8 cellular contexts compared by ENCODE assay signal in the genomic region with DNA sequence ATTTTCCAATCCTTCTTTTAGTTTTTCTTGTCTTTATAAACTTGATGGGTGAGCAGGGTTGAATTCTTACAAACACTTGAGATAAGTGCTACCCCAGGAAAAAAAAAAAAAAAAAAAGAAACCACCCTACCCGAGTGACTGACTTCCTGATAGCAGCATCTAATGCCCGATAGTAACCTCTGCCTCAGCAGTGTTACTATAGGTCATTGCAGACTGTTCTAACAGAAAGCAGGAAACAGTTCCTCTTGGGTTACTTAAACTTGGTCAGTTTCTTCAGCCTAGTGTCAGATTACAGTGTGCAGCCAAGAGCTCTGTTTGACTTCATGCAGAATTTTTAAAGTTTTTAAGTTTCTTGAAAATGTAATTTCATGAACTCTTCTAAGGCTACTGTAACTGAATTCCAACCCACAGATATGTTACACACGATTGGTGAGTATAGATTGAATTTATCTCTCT. TPM values are rescaled to one million over a fixed set of nuclear protein-coding genes. Genes with fewer than 3 reads are reported as not detected.
DNase-seq lines count a peak whose midpoint lies in the region; ATAC-seq and TF ChIP-seq lines count a peak whose summit lies in the region.

No MANE protein-coding gene starts in this region.

- H2BK15ac ChIP-seq in mesenchymal stem cell (ENCODE audit: low read depth, poor library complexity, severe bottlenecking), result no peak overlapping the region

- peaks cover 37% of the 10 kb centered on the region for H3K4me1 ChIP-seq in GM23338 (ENCODE audit: insufficient read depth)
- peaks cover 21% of the 10 kb centered on the region for H3K4me1 ChIP-seq in endodermal cell (ENCODE audit: control insufficient read depth, insufficient read depth, low read length)
- H3K4me1 ChIP-seq in mesenchymal stem cell (ENCODE audit: control insufficient read depth, insufficient read depth, low read depth, low read length), result peaks cover 1% of the 10 kb centered on the region
- peaks cover 45 to 52% (median 48%) of the 10 kb centered on the region in 4 donors for H3K4me1 ChIP-seq in upper lobe of left lung

- peak overlapping the region; percentile 96 for H3K4me3 Mint-ChIP-seq in activated naive CD4-positive, alpha-beta T cell treated with anti-CD3 and anti-CD28 coated beads, Interleukin-2, amount 50 U/mL, for 24 hours
- H3K4me3 Mint-ChIP-seq in GM23338 (peak overlapping the region; percentile 92), endodermal cell (peak overlapping the region; percentile 86)
- H3K4me3 Mint-ChIP-seq in T-helper 1 cell treated with Interleukin-12 subunit alpha and Interleukin-12 subunit beta and Interleukin-4 antibody, amounts not matched to agents 30 μg/mL and 1 μg/mL, for 36 hours, result peak overlapping the region; percentile 89

- no peak overlapping the region for H3K4ac ChIP-seq in mesenchymal stem cell (ENCODE audit: low read depth in 1 of 2, low read length in 2 of 2)

- H3K9ac ChIP-seq in endodermal cell (ENCODE audit: extremely low read depth, low read length, poor library complexity, severe bottlenecking), result peak overlapping the region; percentile 76
- H3K9ac ChIP-seq in mesenchymal stem cell (ENCODE audit: low read length), result peak overlapping the region; percentile 83

- H3K9me2 ChIP-seq in GM23338 (ENCODE audit: insufficient read depth), result no peaks in the 10 kb centered on the region

- peaks cover 4% of the 10 kb centered on the region for H3K36me3 Mint-ChIP-seq in activated naive CD4-positive, alpha-beta T cell treated with anti-CD3 and anti-CD28 coated beads, Interleukin-2, amount 50 U/mL, for 24 hours
- H3K36me3 Mint-ChIP-seq in GM23338 (ENCODE audit: low read depth) (peaks cover 49% of the 10 kb centered on the region), endodermal cell (ENCODE audit: low read depth) (peaks cover 10% of the 10 kb centered on the region)
- peaks cover 30% of the 10 kb centered on the region for H3K36me3 Mint-ChIP-seq in T-helper 1 cell treated with Interleukin-12 subunit alpha and Interleukin-12 subunit beta and Interleukin-4 antibody, amounts not matched to agents 30 μg/mL and 1 μg/mL, for 36 hours (ENCODE audit: low read depth)

- peak overlapping the region; percentile 85 for H3K27ac Mint-ChIP-seq in activated naive CD4-positive, alpha-beta T cell treated with anti-CD3 and anti-CD28 coated beads, Interleukin-2, amount 50 U/mL, for 24 hours
- H3K27ac Mint-ChIP-seq in GM23338 (peak overlapping the region; percentile 92), endodermal cell (peak overlapping the region; percentile 93)
- peak overlapping the region; percentile 84 for H3K27ac Mint-ChIP-seq in T-helper 1 cell treated with Interleukin-12 subunit alpha and Interleukin-12 subunit beta and Interleukin-4 antibody, amounts not matched to agents 30 μg/mL and 1 μg/mL, for 36 hours

- H2BK12ac ChIP-seq in mesenchymal stem cell (ENCODE audit: low read length in 2 of 2), result no peak overlapping the region

- no peak overlapping the region for H3K18ac ChIP-seq in mesenchymal stem cell (ENCODE audit: low read depth in 1 of 2, low read length in 2 of 2)

- 45 to 57% methylated on average over 3 of the region's 3 CpGs for WGBS in endodermal cell (ENCODE audit: insufficient coverage in 1 of 2, insufficient read length in 1 of 2), 2 experiments
- 0% methylated on average over 1 of the region's 3 CpGs for WGBS in mesenchymal stem cell
- WGBS in upper lobe of left lung, 2 donors, result 0% methylated on average over 3 of the region's 3 CpGs

- ATAC-seq in GM23338, result peak; percentile 50
- ATAC-seq in upper lobe of left lung (ENCODE audit: low FRiP score in 2 of 2), result peak; percentile 75 to 85

- H3K4me3 ChIP-seq in GM23338 (peak overlapping the region; percentile 88), endodermal cell (ENCODE audit: low read length) (peak overlapping the region; percentile 83), mesenchymal stem cell (ENCODE audit: insufficient read depth in 1 of 2, low read depth in 1 of 2, low read length in 2 of 2) (peak overlapping the region in 1 of 2 experiments; percentile 98), upper lobe of left lung (peak overlapping the region; percentile 64 to 94 (median 78))

- no peak overlapping the region for H3K14ac ChIP-seq in mesenchymal stem cell (ENCODE audit: low read length in 2 of 2)

- H2BK120ac ChIP-seq in mesenchymal stem cell (ENCODE audit: low read depth, low read length), result no peak overlapping the region

- H3K27me3 ChIP-seq in GM23338 (ENCODE audit: insufficient read depth), result no peaks in the 10 kb centered on the region
- H3K27me3 ChIP-seq in endodermal cell (ENCODE audit: control insufficient read depth, insufficient read depth, low read length, poor library complexity, severe bottlenecking), result no peaks in the 10 kb centered on the region
- H3K27me3 ChIP-seq in mesenchymal stem cell (ENCODE audit: control insufficient read depth in 1 of 2, insufficient read depth in 1 of 2, low read length in 2 of 2), result peaks cover 4% of the 10 kb centered on the region in 2 experiments
- H3K27me3 ChIP-seq in upper lobe of left lung, result no peaks in the 10 kb centered on the region

- no peaks in the 10 kb centered on the region for H3K27me3 Mint-ChIP-seq in activated naive CD4-positive, alpha-beta T cell treated with anti-CD3 and anti-CD28 coated beads, Interleukin-2, amount 50 U/mL, for 24 hours
- H3K27me3 Mint-ChIP-seq in GM23338 (ENCODE audit: insufficient read depth, low read depth, poor library complexity), result peaks cover 4% of the 10 kb centered on the region
- H3K27me3 Mint-ChIP-seq in T-helper 1 cell treated with Interleukin-12 subunit alpha and Interleukin-12 subunit beta and Interleukin-4 antibody, amounts not matched to agents 30 μg/mL and 1 μg/mL, for 36 hours (ENCODE audit: low read depth), result peaks cover 18% of the 10 kb centered on the region
- peaks cover 2% of the 10 kb centered on the region for H3K27me3 Mint-ChIP-seq in endodermal cell (ENCODE audit: insufficient read depth)

- H4K20me1 ChIP-seq in GM23338 (replicated peaks; ENCODE audit: insufficient read depth), result peaks cover 35% of the 10 kb centered on the region

- H2BK5ac ChIP-seq in mesenchymal stem cell (ENCODE audit: low read depth, low read length, poor library complexity, severe bottlenecking), result no peak overlapping the region

- H3K9me3 Mint-ChIP-seq in activated naive CD4-positive, alpha-beta T cell treated with anti-CD3 and anti-CD28 coated beads, Interleukin-2, amount 50 U/mL, for 24 hours, result no peaks in the 10 kb centered on the region
- H3K9me3 Mint-ChIP-seq in GM23338, result peaks cover 3% of the 10 kb centered on the region; the same call in 2 of the 3 replicates
- no peaks in the 10 kb centered on the region for H3K9me3 Mint-ChIP-seq in T-helper 1 cell treated with Interleukin-12 subunit alpha and Interleukin-12 subunit beta and Interleukin-4 antibody, amounts not matched to agents 30 μg/mL and 1 μg/mL, for 36 hours
- no peaks in the 10 kb centered on the region for H3K9me3 Mint-ChIP-seq in endodermal cell

- H3K27ac ChIP-seq in GM23338 (ENCODE audit: low read depth), result peak overlapping the region; percentile 4; the same call in 1 of the 2 replicates
- no peak overlapping the region for H3K27ac ChIP-seq in endodermal cell (ENCODE audit: low read depth, low read length)
- peak overlapping the region; percentile 69 for H3K27ac ChIP-seq in mesenchymal stem cell (ENCODE audit: low read length, poor library complexity, severe bottlenecking)
- H3K27ac ChIP-seq in upper lobe of left lung, result peak overlapping the region; percentile 91 to 99 (median 96)

- no peak for TF ChIP-seq CTCF in GM23338 (conservative IDR thresholded peaks at IDR 0.05; ENCODE audit: low read depth in 2 of 2)
- TF ChIP-seq CTCF in endodermal cell (conservative IDR thresholded peaks at IDR 0.05), result no peak
- no peak for TF ChIP-seq CTCF in upper lobe of left lung (IDR thresholded peaks at IDR 0.05)

- H3K79me2 ChIP-seq in GM23338 (replicated peaks; ENCODE audit: insufficient read depth), result peaks cover 65% of the 10 kb centered on the region

- peak overlapping the region; percentile 96 for H3K4me2 ChIP-seq in GM23338
- H3K4me2 ChIP-seq in mesenchymal stem cell (ENCODE audit: low read length, poor library complexity, severe bottlenecking), result peak overlapping the region; percentile 57

- H3K23ac ChIP-seq in mesenchymal stem cell (ENCODE audit: low read length in 2 of 2), result no peak overlapping the region

- peak in 1 of 4 donors; percentile 3 for TF ChIP-seq EP300 in upper lobe of left lung (IDR thresholded peaks at IDR 0.05)

- peak in 1 of 4 donors; percentile 55 for TF ChIP-seq POLR2A in upper lobe of left lung (IDR thresholded peaks at IDR 0.05)

- no peak overlapping the region for H4K8ac ChIP-seq in mesenchymal stem cell (ENCODE audit: low read length)

- H3K36me3 ChIP-seq in GM23338 (ENCODE audit: insufficient read depth), result peaks cover 4% of the 10 kb centered on the region; the same call in 1 of the 2 replicates
- peaks cover 10% of the 10 kb centered on the region for H3K36me3 ChIP-seq in endodermal cell (ENCODE audit: control insufficient read depth, insufficient read depth, low read length)
- H3K36me3 ChIP-seq in mesenchymal stem cell (ENCODE audit: control insufficient read depth in 1 of 2, insufficient read depth in 2 of 2, low read depth in 1 of 2, low read length in 2 of 2), result peaks cover 0 to 23% of the 10 kb centered on the region in 2 experiments
- no peaks in the 10 kb centered on the region for H3K36me3 ChIP-seq in upper lobe of left lung

- no peaks in the 10 kb centered on the region for H3K9me3 ChIP-seq in endodermal cell (ENCODE audit: control insufficient read depth, low read length)
- no peaks in the 10 kb centered on the region for H3K9me3 ChIP-seq in mesenchymal stem cell (ENCODE audit: control insufficient read depth, low read length)
- H3K9me3 ChIP-seq in upper lobe of left lung, result no peaks in the 10 kb centered on the region

- in situ Hi-C loops in KBM-7 (cut with MboI; ENCODE audit: low pct_unique_long_range_greater_than_20kb, low sequenced_read_pairs), result no loop called here

- no peak for DNase-seq in activated naive CD4-positive, alpha-beta T cell treated with Interleukin-2 at 50 U/mL for 16 hours
- DNase-seq in GM23338 (ENCODE audit: low spot score) (peak; percentile 80), KBM-7 (peak; percentile 88), endodermal cell (no peak), mesenchymal stem cell (peak; percentile 91), upper lobe of left lung (peak in 1 of 2 donors; percentile 80)

- H4K91ac ChIP-seq in mesenchymal stem cell (ENCODE audit: low read length), result no peak overlapping the region

- H2AK5ac ChIP-seq in mesenchymal stem cell (ENCODE audit: low read length, severe bottlenecking), result no peak overlapping the region

- H2AFZ ChIP-seq in GM23338 (no peak overlapping the region), mesenchymal stem cell (ENCODE audit: low read depth, low read length) (no peak overlapping the region)

- peaks cover 63% of the 10 kb centered on the region for H3K4me1 Mint-ChIP-seq in activated naive CD4-positive, alpha-beta T cell treated with anti-CD3 and anti-CD28 coated beads, Interleukin-2, amount 50 U/mL, for 24 hours
- peaks cover 40% of the 10 kb centered on the region for H3K4me1 Mint-ChIP-seq in GM23338
- peaks cover 53% of the 10 kb centered on the region for H3K4me1 Mint-ChIP-seq in T-helper 1 cell treated with Interleukin-12 subunit alpha and Interleukin-12 subunit beta and Interleukin-4 antibody, amounts not matched to agents 30 μg/mL and 1 μg/mL, for 36 hours (ENCODE audit: low read depth)
- H3K4me1 Mint-ChIP-seq in endodermal cell, result peaks cover 35% of the 10 kb centered on the region

- H3F3A ChIP-seq in GM23338 (replicated peaks; ENCODE audit: low read depth), result no peaks in the 10 kb centered on the region

- H3K79me1 ChIP-seq in mesenchymal stem cell (replicated peaks; ENCODE audit: low read length, poor library complexity, severe bottlenecking), result peaks cover 12% of the 10 kb centered on the region

RNA-seq across cellular contexts. Expression of a gene that starts 2.1 kb away (rescaled TPM):
- 32.4 and 33.8 TPM in 2 replicates for total RNA-seq in GM23338 (2014; rRNA removed; shearing (Covaris generic))
- 26.7 and 28.7 TPM in 2 replicates for polyA plus RNA-seq in GM23338 (2016; fragmentation: Nextera tagmentation; extraction: Ambion mirVana)
- total RNA-seq in endodermal cell (10 to 100 TPM; 25.8 to 30.2 TPM), upper lobe of left lung (10 to 100 TPM; 29.9 to 95.3 (median 43.9) TPM)
- polyA plus RNA-seq in endodermal cell (2013, experiment 1 of 2), result 8.4 TPM
- polyA plus RNA-seq in endodermal cell (2013, experiment 2 of 2), result 6.5 TPM
- 29.6 TPM for polyA plus RNA-seq in mesenchymal stem cell (2013, experiment 1 of 2)
- 30.4 TPM for polyA plus RNA-seq in mesenchymal stem cell (2013, experiment 2 of 2)

Comparison
In these comparisons a context has a peak if more than half of its experiments do, and no peak if none do; other contexts are left out.
1. DNase-seq: peak in GM23338 (single experiment), KBM-7 (single experiment) and mesenchymal stem cell (single experiment); none in activated naive CD4-positive, alpha-beta T cell treated with Interleukin-2 at 50 U/mL for 16 hours (single experiment) and endodermal cell (single experiment).
2. Peak in every context shown above with its lines, with median percentiles within 50 percentile points of each other: H3K27ac Mint-ChIP-seq and H3K4me3 Mint-ChIP-seq.